ENCODE assay signal across 1 cellular context in genomic region chr20:31835977-31836852, GRCh38.
TF ChIP-seq lines count a peak whose summit lies in the region.

No MANE protein-coding gene starts in this region.

TF ChIP-seq in K562, 482 proteins besides CTCF, POLR2A, EP300 and RAD21 (continued from another document and continues in another):
- no peak for TF ChIP-seq NFXL1 (CRISPR knock-in tag; IDR thresholded peaks at IDR 0.05)
- no peak for TF ChIP-seq ZNF583 (CRISPR knock-in tag; IDR thresholded peaks at IDR 0.05)
- no peak for TF ChIP-seq SMAD1 (IDR thresholded peaks at IDR 0.05; ENCODE audit: low read depth, low read length, partially characterized antibody)
- TF ChIP-seq ZEB2 (IDR thresholded peaks at IDR 0.05): no peak
- TF ChIP-seq ZNF134 (CRISPR knock-in tag; conservative IDR thresholded peaks at IDR 0.05): no peak
- TF ChIP-seq PBX2 (CRISPR knock-in tag; IDR thresholded peaks at IDR 0.05; ENCODE audit: low read depth): no peak
- TF ChIP-seq PBX2 (tag; conservative IDR thresholded peaks at IDR 0.05; ENCODE audit: low read depth): no peak
- no peak for TF ChIP-seq KLF6 (CRISPR knock-in tag; IDR thresholded peaks at IDR 0.05; ENCODE audit: borderline replicate concordance)
- TF ChIP-seq CTBP1 (IDR thresholded peaks at IDR 0.05; ENCODE audit: borderline replicate concordance): peak; percentile 62; the same call in 1 of the 2 replicates
- TF ChIP-seq E2F6 (IDR thresholded peaks at IDR 0.05; ENCODE audit: borderline replicate concordance in 1 of 2, extremely low read depth in 1 of 2, insufficient read depth in 1 of 2, insufficient read length in 1 of 2, low read depth in 1 of 2, low read length in 1 of 2, poor library complexity in 1 of 2, severe bottlenecking in 1 of 2): peak; percentile 18 to 67
- TF ChIP-seq POLR2AphosphoS5 (IDR thresholded peaks at IDR 0.05; ENCODE audit: control insufficient read depth, insufficient read depth, low read depth, low read length): no peak
- no peak for TF ChIP-seq NR2C2 (CRISPR knock-in tag; IDR thresholded peaks at IDR 0.05)
- no peak for TF ChIP-seq NR2C2 (tag; IDR thresholded peaks at IDR 0.05)
- TF ChIP-seq ZNF655 (CRISPR knock-in tag; IDR thresholded peaks at IDR 0.05): no peak
- no peak for TF ChIP-seq HMG20A (CRISPR knock-in tag; conservative IDR thresholded peaks at IDR 0.05)
- TF ChIP-seq JUND (IDR thresholded peaks at IDR 0.05; ENCODE audit: borderline replicate concordance, low read depth, low read length): peak; percentile 100
- peak; percentile 99 for TF ChIP-seq JUND (tag; IDR thresholded peaks at IDR 0.05; ENCODE audit: borderline replicate concordance, low read depth, low read length)
- no peak for TF ChIP-seq SMC3 (conservative IDR thresholded peaks at IDR 0.05; ENCODE audit: insufficient read depth, low read depth, low read length)
- no peak; the same call in 1 of the 2 replicates for TF ChIP-seq HCFC1 (IDR thresholded peaks at IDR 0.05; ENCODE audit: low read depth, low read length)
- no peak for TF ChIP-seq SRSF7 (optimal IDR thresholded peaks at IDR 0.05; ENCODE audit: low read depth, low read length)
- TF ChIP-seq DLX4 (CRISPR knock-in tag; IDR thresholded peaks at IDR 0.05): no peak
- TF ChIP-seq ZNF263 (CRISPR knock-in tag; IDR thresholded peaks at IDR 0.05; ENCODE audit: borderline replicate concordance): peak; percentile 59; the same call in 1 of the 2 replicates
- peak; percentile 61; the same call in 1 of the 2 replicates for TF ChIP-seq GTF2E2 (tag; IDR thresholded peaks at IDR 0.05)
- TF ChIP-seq USF2 (CRISPR knock-in tag; IDR thresholded peaks at IDR 0.05): no peak
- TF ChIP-seq PREB (CRISPR knock-in tag; IDR thresholded peaks at IDR 0.05): no peak; the same call in 1 of the 2 replicates
- TF ChIP-seq ZKSCAN3 (CRISPR knock-in tag; IDR thresholded peaks at IDR 0.05): no peak
- TF ChIP-seq MITF (IDR thresholded peaks at IDR 0.05): no peak
- no peak for TF ChIP-seq STAG1 (CRISPR knock-in tag; IDR thresholded peaks at IDR 0.05; ENCODE audit: borderline replicate concordance)
- TF ChIP-seq ZNF224 (CRISPR knock-in tag; IDR thresholded peaks at IDR 0.05): no peak
- TF ChIP-seq NR0B1 (IDR thresholded peaks at IDR 0.05; ENCODE audit: partially characterized antibody): no peak
- TF ChIP-seq THAP7 (CRISPR knock-in tag; IDR thresholded peaks at IDR 0.05): no peak
- no peak for TF ChIP-seq ID3 (CRISPR knock-in tag; IDR thresholded peaks at IDR 0.05)
- 0 out of 2 replicates have a peak, but pooled peaks have one; percentile 32 for TF ChIP-seq ID3 (tag; IDR thresholded peaks at IDR 0.05)
- no peak for TF ChIP-seq ZNF140 (CRISPR knock-in tag; IDR thresholded peaks at IDR 0.05)
- TF ChIP-seq ZNF23 (CRISPR knock-in tag; IDR thresholded peaks at IDR 0.05): no peak
- TF ChIP-seq ZNF174 (CRISPR knock-in tag; IDR thresholded peaks at IDR 0.05): no peak
- no peak; a peak in 1 of 4 replicates for TF ChIP-seq NRF1 (conservative IDR thresholded peaks at IDR 0.05 in 1 of 2, IDR thresholded peaks at IDR 0.05 in 1 of 2)
- TF ChIP-seq ZNF347 (CRISPR knock-in tag; IDR thresholded peaks at IDR 0.05; ENCODE audit: low read depth): no peak
- TF ChIP-seq SPI1 (IDR thresholded peaks at IDR 0.05; ENCODE audit: borderline replicate concordance, low read depth, low read length): no peak
- TF ChIP-seq ASH1L (IDR thresholded peaks at IDR 0.05; ENCODE audit: borderline replicate concordance, low read depth, partially characterized antibody): no peak
- no peak for TF ChIP-seq HINFP (tag; conservative IDR thresholded peaks at IDR 0.05; ENCODE audit: low read depth)
- no peak for TF ChIP-seq CBX8 (IDR thresholded peaks at IDR 0.05; ENCODE audit: borderline replicate concordance, extremely low read depth, low read depth, low read length, poor library complexity, severe bottlenecking)
- TF ChIP-seq BRD9 (IDR thresholded peaks at IDR 0.05; ENCODE audit: low read depth, partially characterized antibody): no peak
- TF ChIP-seq ZNF280B (CRISPR knock-in tag; IDR thresholded peaks at IDR 0.05): no peak
- TF ChIP-seq HDAC2 (IDR thresholded peaks at IDR 0.05): peak; percentile 72
- TF ChIP-seq ZNF212 (CRISPR knock-in tag; IDR thresholded peaks at IDR 0.05): no peak
- TF ChIP-seq CHAMP1 (IDR thresholded peaks at IDR 0.05): no peak
- no peak for TF ChIP-seq HLTF (IDR thresholded peaks at IDR 0.05)
- TF ChIP-seq NONO (IDR thresholded peaks at IDR 0.05; ENCODE audit: low read depth in 2 of 2, low read length in 1 of 2): no peak
- no peak for TF ChIP-seq ZC3H8 (IDR thresholded peaks at IDR 0.05)
- no peak for TF ChIP-seq HDAC6 (IDR thresholded peaks at IDR 0.05; ENCODE audit: low read depth, low read length)
